In the genomic region with DNA sequence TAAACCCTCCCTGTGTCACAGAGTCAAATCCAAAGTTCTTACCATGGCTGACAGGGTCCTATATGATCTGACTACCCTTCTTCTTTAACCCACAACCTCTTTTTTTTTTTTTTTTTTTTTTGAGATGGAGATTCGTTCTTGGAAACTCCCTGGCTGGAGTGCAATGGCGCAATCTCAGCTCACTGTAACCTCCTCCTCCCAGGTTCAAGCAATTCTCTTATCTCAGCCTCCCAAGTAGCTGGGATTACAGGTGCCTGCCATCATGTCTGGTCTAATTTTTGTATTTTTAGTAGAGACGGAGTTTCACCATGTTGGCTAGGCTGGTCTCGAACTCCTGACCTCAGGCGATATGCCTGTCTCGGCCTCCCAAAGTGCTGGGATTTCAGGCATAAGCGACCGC, we compare ENCODE assay signal across 8 cellular contexts. TPM values are rescaled to one million over a fixed set of nuclear protein-coding genes. Genes with fewer than 3 reads are reported as not detected.
DNase-seq lines count a peak whose midpoint lies in the region; ATAC-seq and TF ChIP-seq lines count a peak whose summit lies in the region.
"Not testable (repeated sequence)": the region's sequence is repeated elsewhere in the genome, so short reads cannot be mapped to it uniquely, and the experiment has no call there.

No MANE protein-coding gene starts in this region.

- H3K36me3 Mint-ChIP-seq in CD8-positive, alpha-beta memory T cell = peaks cover 0 to 30% (median 0%) of the 10 kb centered on the region in 3 donors
- H3K36me3 Mint-ChIP-seq in T-cell; naive thymus-derived CD8-positive, alpha-beta T cell: not testable (repeated sequence)
- peaks cover 19% of the 10 kb centered on the region for H3K36me3 Mint-ChIP-seq in activated CD8-positive, alpha-beta T cell treated with anti-CD3 and anti-CD28 coated beads for 36 hours (ENCODE audit: low read depth)
- peaks cover 27% of the 10 kb centered on the region for H3K36me3 Mint-ChIP-seq in activated naive CD4-positive, alpha-beta T cell treated with anti-CD3 and anti-CD28 coated beads, Interleukin-2, amount 10 ng/mL, durations not matched to agents 7 days and 5 days
- peaks cover 33% of the 10 kb centered on the region for H3K36me3 Mint-ChIP-seq in central memory CD8-positive, alpha-beta T cell (ENCODE audit: insufficient read depth)

- H3K4me3 ChIP-seq in BLaER1; CD8-positive, alpha-beta memory T cell (ENCODE audit: low read length); thymus (ENCODE audit: low read length): not testable (repeated sequence)

- peak overlapping the region in 4 of 7 donors; percentile 33 to 60 (median 48) for H3K4me3 Mint-ChIP-seq in CD8-positive, alpha-beta memory T cell
- peak overlapping the region in 1 of 3 donors; percentile 55 for H3K4me3 Mint-ChIP-seq in T-cell
- H3K4me3 Mint-ChIP-seq in activated CD8-positive, alpha-beta T cell treated with anti-CD3 and anti-CD28 coated beads for 36 hours = not testable (repeated sequence)
- H3K4me3 Mint-ChIP-seq in activated naive CD4-positive, alpha-beta T cell treated with anti-CD3 and anti-CD28 coated beads, Interleukin-2, amount 10 ng/mL, durations not matched to agents 7 days and 5 days = peak overlapping the region; percentile 61
- H3K4me3 Mint-ChIP-seq in central memory CD8-positive, alpha-beta T cell = peak overlapping the region; percentile 98
- peak overlapping the region in 6 of 10 donors; percentile 51 to 83 (median 76) for H3K4me3 Mint-ChIP-seq in naive thymus-derived CD8-positive, alpha-beta T cell

- CTCF ChIA-PET in CD8-positive, alpha-beta memory T cell (lab: Charles Lee) = interaction anchor here (6.5 to 8.2 kb wide), 2 partner anchors 8 to 113 kb away, joined by 54 to 81 read pairs; no protein-coding TSS in a partner anchor
- CTCF ChIA-PET in T-cell (lab: Charles Lee) = interaction anchor here (0.6 to 3.2 kb wide), 4 partner anchors 43 to 114 kb away, joined by 4 to 27 read pairs (median 8); no protein-coding TSS in a partner anchor
- CTCF ChIA-PET in activated CD8-positive, alpha-beta T cell treated with anti-CD3 and anti-CD28 coated beads for 36 hours (lab: Charles Lee) = interaction anchor here (0.9 to 6.5 kb wide), 2 partner anchors 40 to 114 kb away, joined by 4 to 76 read pairs; a partner anchor contains a TSS
- CTCF ChIA-PET in activated naive CD4-positive, alpha-beta T cell treated with anti-CD3 and anti-CD28 coated beads, Interleukin-2, amount 10 ng/mL, durations not matched to agents 7 days and 5 days (lab: Charles Lee) = interaction anchor here (1.2 to 4.1 kb wide), 4 partner anchors 40 to 173 kb away, joined by 4 to 75 read pairs (median 11); a partner anchor contains a TSS

- POLR2A ChIA-PET in CD8-positive, alpha-beta memory T cell (lab: Charles Lee) = interaction anchor here (0.5 kb wide), 1 partner anchor 87 kb away, joined by 3 read pairs; no protein-coding TSS in a partner anchor
- POLR2A ChIA-PET in T-cell (lab: Charles Lee) = interaction anchor here in 1 of 2 donors (0.6 kb wide), 1 partner anchor 137 kb away, joined by 11 read pairs; no protein-coding TSS in a partner anchor
- POLR2A ChIA-PET in activated CD8-positive, alpha-beta T cell treated with anti-CD3 and anti-CD28 coated beads for 36 hours (lab: Charles Lee) = interaction anchor here (1.4 kb wide), 1 partner anchor 39 kb away, joined by 4 read pairs; no protein-coding TSS in a partner anchor
- POLR2A ChIA-PET in naive thymus-derived CD8-positive, alpha-beta T cell (lab: Charles Lee) = interaction anchor here (0.6 to 10.2 kb wide), 6 partner anchors 10 to 137 kb away, joined by 4 to 291 read pairs (median 5); a partner anchor contains a TSS

- DNase-seq in CD8-positive, alpha-beta memory T cell; T-cell; activated CD8-positive, alpha-beta T cell treated with anti-CD3 and anti-CD28 coated beads for 36 hours; activated naive CD4-positive, alpha-beta T cell treated with anti-CD3 and anti-CD28 coated beads, Interleukin-2, amount 10 ng/mL, durations not matched to agents 7 days and 5 days; central memory CD8-positive, alpha-beta T cell (ENCODE audit: low spot score in 2 of 2); naive thymus-derived CD8-positive, alpha-beta T cell: not testable (repeated sequence)

- H3K4me1 Mint-ChIP-seq in CD8-positive, alpha-beta memory T cell = peaks cover 49 to 70% (median 57%) of the 10 kb centered on the region in 3 donors
- H3K4me1 Mint-ChIP-seq in T-cell = peaks cover 52 to 72% (median 54%) of the 10 kb centered on the region in 3 donors
- H3K4me1 Mint-ChIP-seq in activated CD8-positive, alpha-beta T cell treated with anti-CD3 and anti-CD28 coated beads for 36 hours (ENCODE audit: low read depth) = peaks cover 48% of the 10 kb centered on the region
- peaks cover 80% of the 10 kb centered on the region for H3K4me1 Mint-ChIP-seq in activated naive CD4-positive, alpha-beta T cell treated with anti-CD3 and anti-CD28 coated beads, Interleukin-2, amount 10 ng/mL, durations not matched to agents 7 days and 5 days
- peaks cover 50% of the 10 kb centered on the region for H3K4me1 Mint-ChIP-seq in central memory CD8-positive, alpha-beta T cell
- H3K4me1 Mint-ChIP-seq in naive thymus-derived CD8-positive, alpha-beta T cell = peaks cover 25 to 66% (median 56%) of the 10 kb centered on the region in 4 donors

- not testable (repeated sequence) for H3K27ac ChIP-seq in BLaER1; CD8-positive, alpha-beta memory T cell (ENCODE audit: low read depth, low read length)
- peak overlapping the region; percentile 52 for H3K27ac ChIP-seq in thymus (ENCODE audit: low read depth)

- H3K27me3 Mint-ChIP-seq in CD8-positive, alpha-beta memory T cell; T-cell; activated CD8-positive, alpha-beta T cell treated with anti-CD3 and anti-CD28 coated beads for 36 hours; activated naive CD4-positive, alpha-beta T cell treated with anti-CD3 and anti-CD28 coated beads, Interleukin-2, amount 10 ng/mL, durations not matched to agents 7 days and 5 days; central memory CD8-positive, alpha-beta T cell; naive thymus-derived CD8-positive, alpha-beta T cell: not testable (repeated sequence)

- peak overlapping the region in 6 of 8 donors; percentile 68 to 93 (median 86) for H3K27ac Mint-ChIP-seq in CD8-positive, alpha-beta memory T cell
- H3K27ac Mint-ChIP-seq in T-cell = peak overlapping the region; percentile 76 to 90
- peak overlapping the region; percentile 38 for H3K27ac Mint-ChIP-seq in activated CD8-positive, alpha-beta T cell treated with anti-CD3 and anti-CD28 coated beads for 36 hours
- H3K27ac Mint-ChIP-seq in activated naive CD4-positive, alpha-beta T cell treated with anti-CD3 and anti-CD28 coated beads, Interleukin-2, amount 10 ng/mL, durations not matched to agents 7 days and 5 days = peak overlapping the region; percentile 87
- peak overlapping the region; percentile 53 for H3K27ac Mint-ChIP-seq in central memory CD8-positive, alpha-beta T cell (ENCODE audit: low read depth)
- peak overlapping the region; percentile 83 to 95 (median 92) for H3K27ac Mint-ChIP-seq in naive thymus-derived CD8-positive, alpha-beta T cell

- H3K9me3 ChIP-seq in BLaER1; CD8-positive, alpha-beta memory T cell (ENCODE audit: low read length); thymus (ENCODE audit: control insufficient read depth): not testable (repeated sequence)

- intact Hi-C loops in activated CD8-positive, alpha-beta T cell treated with anti-CD3 and anti-CD28 coated beads for 36 hours (cut with micrococcal nuclease) = not testable (repeated sequence)

- not testable (repeated sequence) for H3K9me3 Mint-ChIP-seq in CD8-positive, alpha-beta memory T cell; T-cell; activated CD8-positive, alpha-beta T cell treated with anti-CD3 and anti-CD28 coated beads for 36 hours; activated naive CD4-positive, alpha-beta T cell treated with anti-CD3 and anti-CD28 coated beads, Interleukin-2, amount 10 ng/mL, durations not matched to agents 7 days and 5 days; central memory CD8-positive, alpha-beta T cell; naive thymus-derived CD8-positive, alpha-beta T cell

- ATAC-seq in T-cell (replicated peaks in 1 of 4); activated CD8-positive, alpha-beta T cell treated with anti-CD3 and anti-CD28 coated beads for 36 hours; central memory CD8-positive, alpha-beta T cell (replicated peaks; ENCODE audit: extremely low read depth, poor library complexity, severe bottlenecking); naive thymus-derived CD8-positive, alpha-beta T cell: not testable (repeated sequence)

- H3K4me2 ChIP-seq in BLaER1 = peak overlapping the region; percentile 98

- not testable (repeated sequence) for H4K20me1 ChIP-seq in BLaER1

- peaks cover 61% of the 10 kb centered on the region for H3K4me1 ChIP-seq in BLaER1
- H3K4me1 ChIP-seq in CD8-positive, alpha-beta memory T cell (ENCODE audit: insufficient read depth, low read length) = peaks cover 77% of the 10 kb centered on the region
- H3K4me1 ChIP-seq in thymus (ENCODE audit: control insufficient read depth, insufficient read depth, low read length) = not testable (repeated sequence)

- WGBS in thymus = 97% methylated on average over 8 of the region's 8 CpGs

- not testable (repeated sequence) for H3K36me3 ChIP-seq in BLaER1; CD8-positive, alpha-beta memory T cell (ENCODE audit: insufficient read depth, low read length); thymus (ENCODE audit: control insufficient read depth, insufficient read depth)

- H3K9ac ChIP-seq in BLaER1 = 0 out of 2 replicates have a peak overlapping the region, but pooled peaks have one; percentile 24

- not testable (repeated sequence) for TF ChIP-seq CTCF in activated CD8-positive, alpha-beta T cell treated with anti-CD3 and anti-CD28 coated beads for 36 hours (IDR thresholded peaks at IDR 0.05)

- not testable (repeated sequence) for H3K27me3 ChIP-seq in BLaER1; CD8-positive, alpha-beta memory T cell (ENCODE audit: insufficient read depth, low read length, poor library complexity, severe bottlenecking); thymus (ENCODE audit: control insufficient read depth, insufficient read depth)

RNA-seq across cellular contexts. Expression of a gene that starts 2.6 kb away (rescaled TPM):
- total RNA-seq in CD8-positive, alpha-beta memory T cell = 1 to 10 TPM; 1.8 to 2.5 TPM
- 6.5 TPM for polyA plus RNA-seq in CD8-positive, alpha-beta memory T cell
- total RNA-seq in T-cell = 10 to 100 TPM in 2 of 5 donors, 1 to 10 TPM in 3; 3.9 to 17.6 (median 8.3) TPM
- total RNA-seq in activated CD8-positive, alpha-beta T cell treated with anti-CD3 and anti-CD28 coated beads for 36 hours = 1 to 10 TPM in 1 of 2 experiments, under 1 TPM in 1; 0.51 to 1.1 TPM
- 10 to 100 TPM; 13.3 to 14.0 TPM for total RNA-seq in naive thymus-derived CD8-positive, alpha-beta T cell
- 1 to 10 TPM; 1.1 to 4.8 (median 1.8) TPM for polyA plus RNA-seq in naive thymus-derived CD8-positive, alpha-beta T cell
- polyA plus RNA-seq in thymus = 4.9 TPM

RNA-seq across cellular contexts. Expression of a gene that starts 40.5 kb away (rescaled TPM):
- total RNA-seq in CD8-positive, alpha-beta memory T cell = 10 to 100 TPM; 61.9 to 64.7 TPM
- polyA plus RNA-seq in CD8-positive, alpha-beta memory T cell = 237 TPM
- total RNA-seq in T-cell = 10 to 100 TPM; 38.9 to 76.5 (median 59.0) TPM
- 10 to 100 TPM; 37.0 to 38.1 TPM for total RNA-seq in activated CD8-positive, alpha-beta T cell treated with anti-CD3 and anti-CD28 coated beads for 36 hours
- 10 to 100 TPM; 44.6 to 45.7 TPM for total RNA-seq in naive thymus-derived CD8-positive, alpha-beta T cell
- polyA plus RNA-seq in naive thymus-derived CD8-positive, alpha-beta T cell = 100 to 1,000 TPM; 122 to 158 (median 134) TPM
- 12.8 TPM for polyA plus RNA-seq in thymus

RNA-seq across cellular contexts. Expression of a gene that starts 45.7 kb away (rescaled TPM):
- 10 to 100 TPM; 12.5 to 15.2 TPM for total RNA-seq in CD8-positive, alpha-beta memory T cell
- 3.9 TPM for polyA plus RNA-seq in CD8-positive, alpha-beta memory T cell
- total RNA-seq in T-cell = 10 to 100 TPM in 3 of 5 donors, 1 to 10 TPM in 2; 7.9 to 11.1 (median 10.3) TPM
- total RNA-seq in activated CD8-positive, alpha-beta T cell treated with anti-CD3 and anti-CD28 coated beads for 36 hours = 10 to 100 TPM; 11.7 to 12.7 TPM
- total RNA-seq in naive thymus-derived CD8-positive, alpha-beta T cell = 10 to 100 TPM; 13.3 to 14.4 TPM
- 1 to 10 TPM; 2.1 to 2.5 (median 2.4) TPM for polyA plus RNA-seq in naive thymus-derived CD8-positive, alpha-beta T cell
- polyA plus RNA-seq in thymus = 7.7 TPM

Comparison
In these comparisons a context has a peak if more than half of its experiments do, and no peak if none do; other contexts are left out.
1. H3K27ac Mint-ChIP-seq: peak in every context shown above with its lines; median percentile 92 in naive thymus-derived CD8-positive, alpha-beta T cell; 87 in activated naive CD4-positive, alpha-beta T cell treated with anti-CD3 and anti-CD28 coated beads, Interleukin-2, amount 10 ng/mL, durations not matched to agents 7 days and 5 days; 86 in CD8-positive, alpha-beta memory T cell; 83 in T-cell; 53 in central memory CD8-positive, alpha-beta T cell; 38 in activated CD8-positive, alpha-beta T cell treated with anti-CD3 and anti-CD28 coated beads for 36 hours.